ENCODE assay signal across 24 cellular contexts in genomic region chr17:79031996-79032875, GRCh38. TPM values are rescaled to one million over a fixed set of nuclear protein-coding genes. Genes with fewer than 3 reads are reported as not detected.
DNase-seq lines count a peak whose midpoint lies in the region; ATAC-seq and TF ChIP-seq lines count a peak whose summit lies in the region.
"Had no signal": no experiment of that assay in that cellular context is flagged by ENCODE, and none has a peak within 500 bp of the region (broad histone marks: within the 10 kb centered on the region; RNA-seq: fewer than 3 reads in every experiment).

No MANE protein-coding gene starts in this region.

- H3K27me3 ChIP-seq in spleen (replicated peaks in 1 of 7): peaks cover 0 to 42% (median 0%) of the 10 kb centered on the region in 7 donors

- ATAC-seq in HG03342 (IDR thresholded peaks at IDR 0.05; ENCODE audit: unreplicated experiment): no peak
- ATAC-seq: activated CD8-positive, alpha-beta T cell treated with anti-CD3 and anti-CD28 coated beads, Interleukin-2, amount 10 ng/mL, durations not matched to agents 7 days and 5 days; PC-3 had no signal

- H3K36me3 ChIP-seq in spleen: no peaks in the 10 kb centered on the region
- H3K36me3 ChIP-seq: brain microvascular endothelial cell, neutrophil had no signal

- H3K4me3 ChIP-seq in spleen: no peak overlapping the region
- H3K4me3 ChIP-seq: lung had no signal

- TF ChIP-seq CTCF in GM10266 (IDR thresholded peaks at IDR 0.05; ENCODE audit: control insufficient read depth, insufficient read depth, low read depth, missing control alignments): no peak
- TF ChIP-seq CTCF in spleen (IDR thresholded peaks at IDR 0.05 in 8 of 11, conservative IDR thresholded peaks at IDR 0.05 in 3 of 11): no peak

- WGBS in spleen, 5 donors: 88 to 91% (median 90%) methylated on average over 26 of the region's 26 CpGs

- no peak overlapping the region for H3K27ac ChIP-seq in spleen
- H3K27ac ChIP-seq: brain microvascular endothelial cell, HL-60, neutrophil had no signal

- H3K4me1 ChIP-seq in spleen: peaks cover 0 to 31% (median 21%) of the 10 kb centered on the region in 6 donors

- no peaks in the 10 kb centered on the region for H3K9me3 ChIP-seq in spleen
- H3K9me3 ChIP-seq: neutrophil had no signal

- DNase-seq in GM10266 (ENCODE audit: extremely low spot score) (peak; percentile 7), NCI-H524 treated with DMSO at 0.1 percent for 48 hours (lab: John Stamatoyannopoulos, UW) (peak; percentile 64), islet precursor cell (peak; percentile 56), spleen (peak; percentile 55), NCI-H1092 (lab: John Stamatoyannopoulos, UW) (no peak)
- no peak for DNase-seq in activated naive CD4-positive, alpha-beta T cell (lab: John Stamatoyannopoulos, UW)
- DNase-seq: activated CD8-positive, alpha-beta T cell treated with anti-CD3 and anti-CD28 coated beads, Interleukin-2, amount 10 ng/mL, durations not matched to agents 7 days and 5 days; activated T-cell treated with anti-CD3 and anti-CD28 coated beads, Interleukin-2, amount 50 U/mL, for 24 hours; brain microvascular endothelial cell; Calu3; Kasumi-1; kidney glomerular epithelial cell; NCI-H187; NCI-H2171 treated with DMSO at 0.1 percent for 48 hours; NCI-H526; NK-92 treated with Interleukin-12 subunit alpha and Interleukin-12 subunit beta, amount 100 ng/mL, for 24 hours; PC-3; Right ventricle myocardium superior; substantia nigra had no signal

- no peak for TF ChIP-seq POLR2A in spleen (IDR thresholded peaks at IDR 0.05)

- intact Hi-C loops in spleen (cut with DNase I; ENCODE audit: low total_unique reads): no loop called here

RNA-seq across cellular contexts. Expression of gene C1QTNF1, which starts 8.3 kb away (rescaled TPM):
- total RNA-seq in spleen: 100 to 1,000 TPM in 1 of 7 donors, 10 to 100 TPM in 6; 26.5 to 101 (median 69.9) TPM
- polyA plus RNA-seq in spleen: 10 to 100 TPM; 14.7 to 29.1 (median 25.3) TPM
- total RNA-seq: activated CD8-positive, alpha-beta T cell treated with anti-CD3 and anti-CD28 coated beads, Interleukin-2, amount 10 ng/mL, durations not matched to agents 7 days and 5 days had no signal
- polyA plus RNA-seq: CD14-positive monocyte had no signal

RNA-seq across cellular contexts. Expression of gene CANT1, which starts 22.7 kb away (rescaled TPM):
- total RNA-seq in spleen: 10 to 100 TPM; 48.1 to 76.6 (median 61.2) TPM
- 10 to 100 TPM; 11.2 to 22.1 (median 12.3) TPM for polyA plus RNA-seq in spleen

RNA-seq across cellular contexts. Expression of gene ENGASE, which starts 42.4 kb away (rescaled TPM):
- total RNA-seq in spleen: 100 to 1,000 TPM in 3 of 7 donors, 10 to 100 TPM in 4; 54.7 to 148 (median 99.4) TPM
- polyA plus RNA-seq in spleen: 100 to 1,000 TPM in 1 of 3 donors, 10 to 100 TPM in 2; 25.0 to 101 (median 43.6) TPM

RNA-seq across cellular contexts. Expression of gene LGALS3BP, which starts 52.5 kb away (rescaled TPM):
- total RNA-seq in spleen: 100 to 1,000 TPM in 5 of 7 donors, 10 to 100 TPM in 2; 85.7 to 188 (median 108) TPM
- 10 to 100 TPM; 33.6 to 58.7 (median 38.3) TPM for polyA plus RNA-seq in spleen

Comparison
In these comparisons a context has a peak if more than half of its experiments do, and no peak if none do; other contexts are left out.
1. DNase-seq: peak in GM10266 (single experiment), NCI-H524 treated with DMSO at 0.1 percent for 48 hours (single experiment), islet precursor cell (single experiment) and spleen (single experiment); none in NCI-H1092 (single experiment) and activated naive CD4-positive, alpha-beta T cell (0 of 4).